In genomic region chr11:126063510-126063858, GRCh38 we compare ENCODE assay signal across 8 cellular contexts. TPM values are rescaled to one million over a fixed set of nuclear protein-coding genes. Genes with fewer than 3 reads are reported as not detected.
A peak's percentile ranks its signal among the peaks of the same experiment; 100 is the strongest.
DNase-seq lines count a peak whose midpoint lies in the region; ATAC-seq and TF ChIP-seq lines count a peak whose summit lies in the region.

No MANE protein-coding gene starts in this region.

- H3K27ac ChIP-seq in HEK293 (ENCODE audit: extremely low read depth, low read depth, low read length) (no peak overlapping the region), iPS DF 6.9 (ENCODE audit: low read length) (no peak overlapping the region), skin epidermis (peak overlapping the region in 4 of 21 experiments; percentile 90 to 96 (median 94))

- DNase-seq in activated B cell treated with CpG ODN at 0.5 μM for 24 hours (no peak), iPS DF 6.9 (ENCODE audit: low read depth, low spot score) (no peak), occipital lobe (lab: John Stamatoyannopoulos, UW) (no peak)
- no peak for DNase-seq in activated CD8-positive, alpha-beta memory T cell treated with anti-CD3 and anti-CD28 coated beads, Interleukin-2, amount 50 U/mL, for 48 hours
- no peak for DNase-seq in activated effector memory CD4-positive, alpha-beta T cell treated with anti-CD3 and anti-CD28 coated beads, Interleukin-2, amount 50 U/mL, for 16 hours

- H3K4me3 Mint-ChIP-seq in activated B cell treated with CpG ODN at 0.5 μM for 24 hours: peak overlapping the region; percentile 81

- H3K27me3 ChIP-seq in iPS DF 6.9 (ENCODE audit: control insufficient read depth, insufficient read depth, low read length): no peaks in the 10 kb centered on the region

- no peak overlapping the region for H3K27ac Mint-ChIP-seq in activated B cell treated with CpG ODN at 0.5 μM for 24 hours

- peaks cover 6% of the 10 kb centered on the region for H3K4me1 Mint-ChIP-seq in activated B cell treated with CpG ODN at 0.5 μM for 24 hours

- no peaks in the 10 kb centered on the region for H3K9me3 Mint-ChIP-seq in activated B cell treated with CpG ODN at 0.5 μM for 24 hours

- no CpG with 5 or more reads among the region's 10 CpGs for WGBS in iPS DF 6.9 (ENCODE audit: insufficient coverage, insufficient read length)

- ATAC-seq in activated B cell treated with CpG ODN at 0.5 μM for 24 hours (ENCODE audit: low read depth) (no peak), GM19035 (IDR thresholded peaks at IDR 0.05; ENCODE audit: unreplicated experiment) (no peak)

- intact Hi-C loops in activated B cell treated with CpG ODN at 0.5 μM for 24 hours (cut with micrococcal nuclease): loop anchor here (1.0 to 10.0 kb wide), 6 partner anchors 148 to 1111 kb away; partner anchors contain the start of genes CCDC15, CHEK1, DCPS and DDX25

- no peaks in the 10 kb centered on the region for H3K36me3 Mint-ChIP-seq in activated B cell treated with CpG ODN at 0.5 μM for 24 hours (ENCODE audit: low read depth)

- CTCF ChIA-PET in HEK293 (lab: Yijun Ruan, JAX) (interaction anchor here (0.7 to 1.8 kb wide), 4 partner anchors 14 to 141 kb away, joined by 3 to 4 read pairs (median 4); no protein-coding TSS in a partner anchor), activated B cell treated with CpG ODN at 0.5 μM for 24 hours (lab: Charles Lee) (no interaction called here)

- POLR2A ChIA-PET in HEK293 (lab: Yijun Ruan, JAX): no interaction called here
- POLR2A ChIA-PET in activated B cell treated with CpG ODN at 0.5 μM for 24 hours (lab: Charles Lee): no interaction called here

- H3K36me3 ChIP-seq in HEK293 (ENCODE audit: control insufficient read depth in 2 of 2, insufficient read depth in 1 of 2, low read length in 2 of 2) (no peaks in the 10 kb centered on the region), iPS DF 6.9 (ENCODE audit: control insufficient read depth, insufficient read depth, low read length) (no peaks in the 10 kb centered on the region)

- H3K4me3 ChIP-seq in HEK293 (ENCODE audit: low read depth, low read length) (peak overlapping the region; percentile 24), iPS DF 6.9 (ENCODE audit: low read length) (peak overlapping the region; percentile 23; the same call in 1 of the 2 replicates), skin epidermis (peak overlapping the region in 6 of 7 experiments; percentile 69 to 91 (median 82))

- H3K4me1 ChIP-seq in HEK293 (ENCODE audit: control insufficient read depth, insufficient read depth, low read length) (peaks cover 13% of the 10 kb centered on the region), iPS DF 6.9 (ENCODE audit: control insufficient read depth, insufficient read depth, low read length) (no peaks in the 10 kb centered on the region)

- TF ChIP-seq CTCF in HEK293 (tag by site-specific recombination; IDR thresholded peaks at IDR 0.05) (no peak), activated B cell treated with CpG ODN at 0.5 μM for 24 hours (IDR thresholded peaks at IDR 0.05) (no peak)

- no peaks in the 10 kb centered on the region for H3K9me3 ChIP-seq in HEK293 (ENCODE audit: control insufficient read depth, insufficient read depth, low read depth, low read length)
- no peaks in the 10 kb centered on the region for H3K9me3 ChIP-seq in iPS DF 6.9 (ENCODE audit: control insufficient read depth, insufficient read depth, low read length)

- peaks cover 36% of the 10 kb centered on the region for H3K27me3 Mint-ChIP-seq in activated B cell treated with CpG ODN at 0.5 μM for 24 hours

TF ChIP-seq in HEK293, 187 proteins besides CTCF, POLR2A, EP300 and RAD21:
- TF ChIP-seq ZNF202 (tag by site-specific recombination; IDR thresholded peaks at IDR 0.05; ENCODE audit: borderline replicate concordance): no peak
- TF ChIP-seq ZNF664 (tag by site-specific recombination; IDR thresholded peaks at IDR 0.05): no peak
- TF ChIP-seq ZNF658 (tag by site-specific recombination; IDR thresholded peaks at IDR 0.05): no peak
- TF ChIP-seq ZNF837 (tag by site-specific recombination; IDR thresholded peaks at IDR 0.05): no peak
- no peak for TF ChIP-seq GFI1B (tag by site-specific recombination; IDR thresholded peaks at IDR 0.05)
- no peak for TF ChIP-seq RBAK (tag by site-specific recombination; IDR thresholded peaks at IDR 0.05)
- no peak for TF ChIP-seq ZNF211 (tag by site-specific recombination; IDR thresholded peaks at IDR 0.05; ENCODE audit: low read depth)
- no peak for TF ChIP-seq PRDM1 (tag by site-specific recombination; IDR thresholded peaks at IDR 0.05)
- TF ChIP-seq ZNF501 (tag by site-specific recombination; IDR thresholded peaks at IDR 0.05): no peak
- TF ChIP-seq KLF7 (tag by site-specific recombination; IDR thresholded peaks at IDR 0.05; ENCODE audit: borderline replicate concordance): no peak
- no peak for TF ChIP-seq ZNF558 (tag by site-specific recombination; IDR thresholded peaks at IDR 0.05)
- no peak for TF ChIP-seq ZNF426 (tag by site-specific recombination; IDR thresholded peaks at IDR 0.05)
- no peak for TF ChIP-seq SCRT1 (tag by site-specific recombination; IDR thresholded peaks at IDR 0.05; ENCODE audit: borderline replicate concordance)
- TF ChIP-seq ATF2 (tag by site-specific recombination; IDR thresholded peaks at IDR 0.05; ENCODE audit: low read depth): no peak

RNA-seq across cellular contexts. Expression of gene CDON, which starts 0.8 kb away (rescaled TPM):
- 0.24 and 0.27 TPM in 2 replicates for total RNA-seq in activated B cell treated with CpG ODN at 0.5 μM for 24 hours
- 39.8 TPM for total RNA-seq in occipital lobe

Comparison
In these comparisons a context has a peak if more than half of its experiments do, and no peak if none do; other contexts are left out.
1. H3K4me3 ChIP-seq: peak in every context shown above with its lines; median percentile 82 in skin epidermis; 24 in HEK293; 23 in iPS DF 6.9.
2. RNA of gene CDON, which starts 0.8 kb away (total RNA-seq): 39.8 TPM in occipital lobe (single experiment); 0.24 to 0.27 TPM in activated B cell treated with CpG ODN at 0.5 μM for 24 hours; every median in the first group is over 10 times any median in the second.